Comparison of ENCODE assay signal across 1 cellular context in the genomic region with DNA sequence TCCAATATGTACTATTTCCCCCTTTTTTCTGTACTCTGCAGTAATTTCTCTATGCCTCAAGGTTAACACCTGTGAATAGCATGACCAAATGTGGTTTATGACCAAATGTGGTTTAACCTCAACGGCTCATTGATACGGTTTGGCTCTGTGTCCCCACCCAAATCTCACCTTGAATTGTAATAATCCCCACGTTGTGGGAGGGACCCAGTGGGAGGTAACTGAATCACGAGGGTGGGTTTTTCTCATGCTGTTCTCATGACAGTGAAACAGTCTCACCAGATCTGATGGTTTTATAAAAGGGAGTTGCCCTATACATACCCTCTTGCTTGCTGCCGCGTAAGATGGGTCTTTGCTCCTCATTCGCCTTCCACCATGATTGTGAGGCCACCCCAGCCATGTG.
A peak's percentile ranks its signal among the peaks of the same experiment; 100 is the strongest.
TF ChIP-seq lines count a peak whose summit lies in the region.

No MANE protein-coding gene starts in this region.

TF ChIP-seq in H1, 55 proteins besides CTCF, POLR2A, EP300 and RAD21:
- TF ChIP-seq POLR2AphosphoS5 (IDR thresholded peaks at IDR 0.05; ENCODE audit: low read depth, low read length) (peak; percentile 51), ZNF274 (IDR thresholded peaks at IDR 0.05; ENCODE audit: borderline replicate concordance, extremely low read depth, low read length) (no peak), ASH2L (IDR thresholded peaks at IDR 0.05; ENCODE audit: low read length) (no peak), POU5F1 (IDR thresholded peaks at IDR 0.05; ENCODE audit: low read depth, low read length) (no peak)
TF ChIP-seq in H1: peak in this region for 1.
